In the genomic region with DNA sequence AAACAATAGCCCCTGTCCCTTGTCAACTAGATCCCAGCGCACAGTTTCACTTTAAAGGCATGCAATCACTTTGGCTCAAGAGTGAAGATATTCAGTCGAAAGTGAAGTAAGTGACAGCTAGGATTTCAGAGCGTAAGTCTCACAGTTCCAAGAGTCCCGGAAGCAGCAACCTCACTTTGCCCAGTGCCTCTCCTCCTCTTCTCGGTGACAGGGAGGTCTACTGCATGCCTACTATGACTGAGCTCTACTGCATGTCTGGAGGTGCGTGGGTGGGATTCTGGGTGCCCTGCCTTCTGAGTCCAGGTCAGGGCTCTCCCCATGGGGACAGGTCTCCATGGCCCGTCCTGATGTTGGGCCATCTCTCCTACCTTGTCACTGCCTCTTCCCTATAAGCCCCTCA, we compare ENCODE assay signal across 13 cellular contexts. TPM values are rescaled to one million over a fixed set of nuclear protein-coding genes. Genes with fewer than 3 reads are reported as not detected.
DNase-seq lines count a peak whose midpoint lies in the region; ATAC-seq and TF ChIP-seq lines count a peak whose summit lies in the region.
"Had no signal": no experiment of that assay in that cellular context is flagged by ENCODE, and none has a peak within 500 bp of the region (broad histone marks: within the 10 kb centered on the region; RNA-seq: fewer than 3 reads in every experiment).

No MANE protein-coding gene starts in this region.

- H3K4me1 ChIP-seq in mucosa of descending colon (ENCODE audit: low read depth) (no peaks in the 10 kb centered on the region), upper lobe of left lung (peaks cover 2 to 43% (median 27%) of the 10 kb centered on the region in 4 donors), osteoblast (ENCODE audit: insufficient read depth, low read length) (no peaks in the 10 kb centered on the region)
- H3K4me1 ChIP-seq: right lobe of liver had no signal

- no peaks in the 10 kb centered on the region for H3K36me3 ChIP-seq in mucosa of descending colon (ENCODE audit: low read depth)
- H3K36me3 ChIP-seq in upper lobe of left lung: no peaks in the 10 kb centered on the region
- H3K36me3 ChIP-seq in osteoblast (ENCODE audit: insufficient read depth, low read length): no peaks in the 10 kb centered on the region
- H3K36me3 ChIP-seq: right lobe of liver had no signal

- peak; percentile 76 for DNase-seq in activated effector memory CD4-positive, alpha-beta T cell treated with anti-CD3 and anti-CD28 coated beads, Interleukin-2, amount 50 U/mL, for 16 hours
- DNase-seq in activated effector memory CD4-positive, alpha-beta T cell treated with Interleukin-2 at 50 U/mL for 16 hours: no peak
- DNase-seq in activated T-cell treated with anti-CD3 and anti-CD28 coated beads, Interleukin-2, amount 50 U/mL, for 48 hours: peak; percentile 70 to 78
- DNase-seq in mucosa of descending colon (no peak), upper lobe of left lung (no peak), NCI-H2107 (lab: John Stamatoyannopoulos, UW) (no peak), NCI-H1048 (lab: John Stamatoyannopoulos, UW) (no peak), osteoblast (ENCODE audit: insufficient read length, low spot score, missing footprints) (no peak)
- DNase-seq: dermis blood vessel endothelial cell, DMS 273 treated with DMSO at 0.1 percent for 48 hours, H7, NCI-H345, right lobe of liver had no signal

- WGBS in upper lobe of left lung, 2 donors: 40 to 76% methylated on average over 6 to 7 of the region's 7 CpGs

- H3K4me3 ChIP-seq in mucosa of descending colon: no peak overlapping the region
- H3K4me3 ChIP-seq in upper lobe of left lung: no peak overlapping the region
- H3K4me3 ChIP-seq in osteoblast (ENCODE audit: insufficient read depth, low read length): no peak overlapping the region
- H3K4me3 ChIP-seq: right lobe of liver had no signal

- no peaks in the 10 kb centered on the region for H3K79me2 ChIP-seq in osteoblast (ENCODE audit: insufficient read depth, low read length)

- H3K27me3 ChIP-seq in upper lobe of left lung: no peaks in the 10 kb centered on the region
- H3K27me3 ChIP-seq in osteoblast (ENCODE audit: insufficient read depth, low read length): no peaks in the 10 kb centered on the region
- H3K27me3 ChIP-seq: right lobe of liver had no signal

- TF ChIP-seq CTCF in mucosa of descending colon (IDR thresholded peaks at IDR 0.05): no peak
- TF ChIP-seq CTCF in upper lobe of left lung (IDR thresholded peaks at IDR 0.05): no peak
- TF ChIP-seq CTCF in osteoblast (IDR thresholded peaks at IDR 0.05; ENCODE audit: extremely low read depth, low read depth, low read length): no peak

- H3K27ac ChIP-seq in upper lobe of left lung: peak overlapping the region in 2 of 4 donors; percentile 33 to 65
- H3K27ac ChIP-seq in osteoblast (ENCODE audit: low read depth, low read length): no peak overlapping the region
- H3K27ac ChIP-seq: right lobe of liver had no signal

- H4K20me1 ChIP-seq in osteoblast (ENCODE audit: insufficient read depth, low read length): no peaks in the 10 kb centered on the region

- intact Hi-C loops in mucosa of descending colon (cut with DNase I, micrococcal nuclease): no loop called here

- H3K4me2 ChIP-seq in osteoblast (ENCODE audit: insufficient read depth, low read length): no peak overlapping the region

- no peak for TF ChIP-seq EP300 in upper lobe of left lung (IDR thresholded peaks at IDR 0.05)

- H3K9me3 ChIP-seq in mucosa of descending colon: no peaks in the 10 kb centered on the region
- H3K9me3 ChIP-seq in upper lobe of left lung: no peaks in the 10 kb centered on the region
- no peaks in the 10 kb centered on the region for H3K9me3 ChIP-seq in osteoblast (ENCODE audit: low read depth, low read length)
- H3K9me3 ChIP-seq: right lobe of liver had no signal

- ATAC-seq in mucosa of descending colon (peak; percentile 38), upper lobe of left lung (ENCODE audit: low FRiP score in 2 of 2) (peak; percentile 29 to 58)

- H2AFZ ChIP-seq in osteoblast (ENCODE audit: low read length): no peak overlapping the region

- TF ChIP-seq POLR2A in upper lobe of left lung (IDR thresholded peaks at IDR 0.05): no peak

RNA-seq across cellular contexts. Expression of gene PRKCQ, which starts 17.0 kb away (rescaled TPM):
- 1 to 10 TPM; 1.5 to 2.2 (median 1.6) TPM for total RNA-seq in mucosa of descending colon
- total RNA-seq in upper lobe of left lung: 10 to 100 TPM in 3 of 6 donors, 1 to 10 TPM in 3; 6.5 to 16.8 (median 11.2) TPM
- not detected in 2 replicates for total RNA-seq in osteoblast

Comparison
In these comparisons a context has a peak if more than half of its experiments do, and no peak if none do; other contexts are left out.
1. DNase-seq: peak in activated effector memory CD4-positive, alpha-beta T cell treated with anti-CD3 and anti-CD28 coated beads, Interleukin-2, amount 50 U/mL, for 16 hours (single experiment) and activated T-cell treated with anti-CD3 and anti-CD28 coated beads, Interleukin-2, amount 50 U/mL, for 48 hours (2 of 2); none in activated effector memory CD4-positive, alpha-beta T cell treated with Interleukin-2 at 50 U/mL for 16 hours (single experiment), mucosa of descending colon (0 of 3), upper lobe of left lung (0 of 2), NCI-H2107 (single experiment), NCI-H1048 (single experiment) and osteoblast (single experiment).